In the genomic region with DNA sequence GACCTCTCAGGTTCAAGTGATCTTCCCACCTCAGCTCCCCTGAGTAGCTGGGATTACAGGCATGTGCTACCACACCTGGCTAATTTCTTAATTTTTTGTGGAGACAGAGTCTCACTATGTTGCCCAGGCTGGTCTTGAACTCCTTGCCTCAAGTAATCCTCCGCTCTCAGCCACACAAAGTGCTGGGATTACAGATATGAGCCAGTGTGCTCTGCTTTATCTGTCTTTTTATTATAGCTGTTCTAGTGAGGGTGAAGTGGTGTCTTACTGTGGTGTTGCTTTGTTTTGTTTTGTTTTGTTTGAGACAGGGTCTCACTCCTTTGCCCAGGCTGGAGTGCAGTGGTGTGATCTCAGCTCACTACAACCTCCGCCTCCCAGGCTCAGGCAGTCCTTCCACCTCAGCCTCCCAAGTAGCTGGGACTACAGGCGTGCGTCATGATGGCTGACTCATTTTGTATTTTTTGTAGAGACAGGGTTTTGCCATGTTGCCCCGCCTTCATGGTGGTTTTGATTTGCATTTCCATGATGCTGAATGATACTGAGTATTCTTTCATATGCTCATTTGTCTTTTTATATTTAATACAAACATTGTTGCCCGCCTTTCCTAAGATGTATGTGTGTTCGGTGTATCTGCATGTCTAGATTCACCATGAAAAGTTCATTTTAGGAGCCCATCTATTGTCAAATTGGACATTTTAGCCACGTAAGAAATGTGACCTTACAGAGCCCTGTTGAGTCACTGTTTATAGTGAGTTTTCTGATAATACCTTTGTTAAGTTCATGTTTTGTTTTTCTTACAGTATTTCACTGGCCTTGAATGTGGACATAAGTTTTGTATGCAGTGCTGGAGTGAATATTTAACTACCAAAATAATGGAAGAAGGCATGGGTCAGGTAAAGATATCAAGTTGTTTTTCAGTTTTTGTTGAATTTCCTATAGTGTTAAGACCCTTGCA, we compare ENCODE assay signal across 10 cellular contexts.
A peak's percentile ranks its signal among the peaks of the same experiment; 100 is the strongest.
DNase-seq lines count a peak whose midpoint lies in the region; ATAC-seq and TF ChIP-seq lines count a peak whose summit lies in the region.
"Had no signal": no experiment of that assay in that cellular context is flagged by ENCODE, and none has a peak within 500 bp of the region (broad histone marks: within the 10 kb centered on the region; RNA-seq: fewer than 3 reads in every experiment).

No MANE protein-coding gene starts in this region.

- H3K36me3 ChIP-seq in spleen, result peaks cover 0 to 75% (median 19%) of the 10 kb centered on the region in 6 donors

- H3K27me3 ChIP-seq in spleen (replicated peaks in 1 of 7), result no peaks in the 10 kb centered on the region
- H3K27me3 ChIP-seq: esophagus muscularis mucosa had no signal

- H3K4me3 ChIP-seq in fibroblast of pulmonary artery (replicated peaks; ENCODE audit: low read depth, low read length), result no peak overlapping the region
- no peak overlapping the region for H3K4me3 ChIP-seq in spleen
- H3K4me3 ChIP-seq: esophagus muscularis mucosa had no signal

- TF ChIP-seq CTCF in fibroblast of pulmonary artery (IDR thresholded peaks at IDR 0.05; ENCODE audit: low read length, missing control alignments), result no peak
- TF ChIP-seq CTCF in spleen (IDR thresholded peaks at IDR 0.05 in 8 of 11, conservative IDR thresholded peaks at IDR 0.05 in 3 of 11), result no peak

- 89 to 95% (median 91%) methylated on average over 8 of the region's 8 CpGs for WGBS in spleen, 5 donors

- DNase-seq in NCI-H226 (peak; percentile 79), fibroblast of pulmonary artery (ENCODE audit: low read depth) (peak; percentile 82), spleen (no peak), hypothalamus (lab: John Stamatoyannopoulos, UW) (no peak), 8988T (no peak)
- peak; percentile 52 to 62 for DNase-seq in activated T-cell treated with anti-CD3 and anti-CD28 coated beads, Interleukin-2, amount 50 U/mL, for 48 hours
- DNase-seq in stimulated activated CD8-positive, alpha-beta memory T cell treated with anti-CD3 and anti-CD28 coated beads, Interleukin-4, amount 100 ng/mL, for 24 hours (ENCODE audit: low read depth), result peak; percentile 2
- DNase-seq: NCI-H1092 treated with DMSO at 0.1 percent for 48 hours had no signal

- peaks cover 0 to 12% (median 3%) of the 10 kb centered on the region in 6 donors for H3K4me1 ChIP-seq in spleen
- H3K4me1 ChIP-seq: esophagus muscularis mucosa had no signal

- H3K27ac ChIP-seq in spleen, result no peak overlapping the region
- H3K27ac ChIP-seq: esophagus muscularis mucosa had no signal

- intact Hi-C loops in spleen (cut with DNase I; ENCODE audit: low total_unique reads), result no loop called here

- no peaks in the 10 kb centered on the region for H3K9me3 ChIP-seq in spleen
- H3K9me3 ChIP-seq: esophagus muscularis mucosa had no signal

- no peak for TF ChIP-seq POLR2A in spleen (IDR thresholded peaks at IDR 0.05)

- no peak for ATAC-seq in HG02938 (IDR thresholded peaks at IDR 0.05; ENCODE audit: unreplicated experiment)

Comparison
In these comparisons a context has a peak if more than half of its experiments do, and no peak if none do; other contexts are left out.
1. DNase-seq: peak in NCI-H226 (single experiment), activated T-cell treated with anti-CD3 and anti-CD28 coated beads, Interleukin-2, amount 50 U/mL, for 48 hours (2 of 2), fibroblast of pulmonary artery (single experiment) and stimulated activated CD8-positive, alpha-beta memory T cell treated with anti-CD3 and anti-CD28 coated beads, Interleukin-4, amount 100 ng/mL, for 24 hours (single experiment); none in spleen (single experiment), hypothalamus (0 of 51) and 8988T (single experiment).